16 cellular contexts compared by ENCODE assay signal in the genomic region with DNA sequence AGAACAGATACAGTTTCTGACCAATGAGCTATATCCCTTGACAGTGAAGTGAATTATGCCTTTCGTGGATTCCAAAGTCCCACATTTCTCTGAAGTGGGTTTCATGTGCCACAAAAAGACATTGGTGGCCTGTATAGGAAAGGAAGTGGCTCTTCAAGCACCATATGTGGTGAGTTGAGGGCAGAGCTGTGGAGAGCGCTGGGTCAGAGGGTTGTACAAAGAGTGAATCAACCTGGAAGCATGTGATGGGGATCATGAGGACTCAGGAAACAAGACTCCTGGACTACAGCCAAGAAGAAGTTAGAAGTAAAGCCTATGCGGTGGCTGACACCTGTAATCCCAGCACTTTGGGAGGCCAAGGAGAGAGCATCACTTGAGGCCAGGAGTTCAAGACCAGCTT. TPM values are rescaled to one million over a fixed set of nuclear protein-coding genes. Genes with fewer than 3 reads are reported as not detected.
"Had no signal": no experiment of that assay in that cellular context is flagged by ENCODE, and none has a peak within 500 bp of the region (broad histone marks: within the 10 kb centered on the region; RNA-seq: fewer than 3 reads in every experiment).

No MANE protein-coding gene starts in this region.

- H3K4me3 Mint-ChIP-seq: activated CD4-positive, alpha-beta T cell treated with anti-CD3 and anti-CD28 coated beads, Interleukin-2, amount 10 ng/mL, durations not matched to agents 24 days and 14 days; activated naive CD4-positive, alpha-beta T cell treated with anti-CD3 and anti-CD28 coated beads, Interleukin-2, amount 10 ng/mL, durations not matched to agents 7 days and 5 days; naive thymus-derived CD8-positive, alpha-beta T cell; stimulated activated naive CD8-positive, alpha-beta T cell treated with anti-CD3 and anti-CD28 coated beads, Interleukin-15, Interleukin-2, amounts not matched to agents 100 ng/mL and 50 ng/mL, for 24 hours had no signal

- H3K36me3 Mint-ChIP-seq: activated naive CD4-positive, alpha-beta T cell treated with anti-CD3 and anti-CD28 coated beads, Interleukin-2, amount 10 ng/mL, durations not matched to agents 7 days and 5 days; naive thymus-derived CD8-positive, alpha-beta T cell had no signal

- DNase-seq: activated CD4-positive, alpha-beta T cell treated with anti-CD3 and anti-CD28 coated beads, Interleukin-2, amount 10 ng/mL, durations not matched to agents 24 days and 14 days; activated CD4-positive, CD25-positive, alpha-beta regulatory T cell; activated naive CD4-positive, alpha-beta T cell treated with anti-CD3 and anti-CD28 coated beads, Interleukin-2, amount 10 ng/mL, durations not matched to agents 7 days and 5 days; activated T-cell treated with anti-CD3 and anti-CD28 coated beads, Interleukin-2, amount 50 U/mL, for 1 hour; caudate nucleus; colonic mucosa; left ventricle myocardium inferior; mesenchymal stem cell; naive thymus-derived CD8-positive, alpha-beta T cell; posterior cingulate gyrus; stimulated activated CD4-positive, alpha-beta T cell treated with anti-CD3 and anti-CD28 coated beads, Interleukin-4, amount 100 ng/mL, for 4 hours; stimulated activated CD8-positive, alpha-beta memory T cell treated with anti-CD3 and anti-CD28 coated beads, Interleukin-4, amount 100 ng/mL, for 48 hours; T-helper 2 cell; upper lobe of left lung had no signal

- H3K9me3 Mint-ChIP-seq: activated CD4-positive, alpha-beta T cell treated with anti-CD3 and anti-CD28 coated beads, Interleukin-2, amount 10 ng/mL, durations not matched to agents 24 days and 14 days; activated naive CD4-positive, alpha-beta T cell treated with anti-CD3 and anti-CD28 coated beads, Interleukin-2, amount 10 ng/mL, durations not matched to agents 7 days and 5 days; stimulated activated naive CD8-positive, alpha-beta T cell treated with anti-CD3 and anti-CD28 coated beads, Interleukin-15, Interleukin-2, amounts not matched to agents 100 ng/mL and 50 ng/mL, for 24 hours had no signal

- ATAC-seq: esophagus mucosa; naive thymus-derived CD8-positive, alpha-beta T cell had no signal

- H3K27ac Mint-ChIP-seq: activated CD4-positive, alpha-beta T cell treated with anti-CD3 and anti-CD28 coated beads, Interleukin-2, amount 10 ng/mL, durations not matched to agents 24 days and 14 days; activated naive CD4-positive, alpha-beta T cell treated with anti-CD3 and anti-CD28 coated beads, Interleukin-2, amount 10 ng/mL, durations not matched to agents 7 days and 5 days; stimulated activated naive CD8-positive, alpha-beta T cell treated with anti-CD3 and anti-CD28 coated beads, Interleukin-15, Interleukin-2, amounts not matched to agents 100 ng/mL and 50 ng/mL, for 24 hours had no signal

RNA-seq across cellular contexts. Expression of gene SLC5A4, which starts 0.6 kb away (rescaled TPM):
- total RNA-seq: activated CD4-positive, alpha-beta T cell treated with anti-CD3 and anti-CD28 coated beads, Interleukin-2, amount 10 ng/mL, durations not matched to agents 24 days and 14 days; colonic mucosa; naive thymus-derived CD8-positive, alpha-beta T cell had no signal

RNA-seq across cellular contexts. Expression of gene RFPL2, which starts 50.9 kb away (rescaled TPM):
- total RNA-seq: activated CD4-positive, alpha-beta T cell treated with anti-CD3 and anti-CD28 coated beads, Interleukin-2, amount 10 ng/mL, durations not matched to agents 24 days and 14 days; colonic mucosa; esophagus mucosa had no signal
